ENCODE assay signal across 8 cellular contexts in the genomic region with DNA sequence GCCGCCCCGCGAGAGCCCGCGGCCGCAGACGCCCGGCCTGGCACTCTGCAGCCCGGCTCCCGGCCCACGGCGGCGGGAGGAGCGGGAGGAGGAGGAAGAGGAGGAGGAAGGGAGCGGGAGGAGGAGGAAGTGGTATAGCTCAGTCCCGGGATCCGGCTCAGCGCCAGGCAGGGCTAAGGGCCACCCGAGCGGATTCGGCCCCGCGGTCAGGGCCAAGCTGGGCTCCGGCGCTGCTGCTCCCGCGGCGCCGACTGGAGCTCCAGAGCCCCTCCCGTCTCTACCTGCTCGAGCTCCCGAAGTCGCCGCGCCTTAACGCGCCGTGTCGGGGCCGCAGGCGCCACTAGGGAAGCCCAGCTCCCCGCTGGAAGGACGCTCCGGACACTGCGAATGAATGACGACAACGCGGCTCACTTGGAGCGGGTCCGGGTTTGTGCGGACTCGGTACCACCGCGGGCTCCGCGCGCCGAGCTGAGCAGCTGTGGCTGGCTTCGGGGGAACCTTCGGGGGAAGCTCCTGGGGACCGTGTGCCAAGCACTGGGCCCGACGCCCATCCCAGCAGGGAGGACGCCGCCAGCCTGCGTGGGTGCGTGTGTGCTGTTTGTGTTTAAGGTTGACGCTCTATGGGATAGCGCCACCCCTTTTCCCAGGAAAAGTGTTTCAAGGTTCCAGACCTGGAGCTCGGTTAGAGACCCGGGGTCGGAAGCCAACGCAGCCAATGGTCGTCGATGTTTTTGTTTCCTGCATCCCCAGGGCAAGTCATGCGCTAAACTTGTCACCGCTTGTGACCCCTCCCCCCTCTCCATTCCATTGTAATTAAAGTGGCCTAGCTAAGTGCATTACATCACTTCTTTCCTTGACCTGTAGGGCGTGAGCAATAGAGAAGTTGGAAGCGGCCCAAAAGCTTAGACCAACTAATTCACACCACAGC. TPM values are rescaled to one million over a fixed set of nuclear protein-coding genes. Genes with fewer than 3 reads are reported as not detected.
DNase-seq lines count a peak whose midpoint lies in the region; ATAC-seq and TF ChIP-seq lines count a peak whose summit lies in the region.

Gene TBC1D9 (minus strand): TSS at position 94 of the 928 bp plus-strand sequence. CDS start 340 bp downstream, outside the sequence.

- H3K36me3 Mint-ChIP-seq in activated B cell treated with CpG ODN at 0.5 μM for 24 hours (ENCODE audit: low read depth): peaks cover 27% of the 10 kb centered on the region

- H3K4me1 ChIP-seq in BLaER1 treated with 17β-estradiol and CSF1 and Interleukin-3, amounts not matched to agents 10 nM and 100 nM: peaks cover 0 to 29% (median 10%) of the 10 kb centered on the region in 10 experiments; a peak in 11 of 20 replicates
- H3K4me1 ChIP-seq in esophagus squamous epithelium (peaks cover 2 to 42% (median 6%) of the 10 kb centered on the region in 3 donors), tibial artery (peaks cover 0 to 11% (median 4%) of the 10 kb centered on the region in 4 donors)

- CTCF ChIA-PET in activated B cell treated with CpG ODN at 0.5 μM for 24 hours (lab: Charles Lee): interaction anchor here (0.7 to 2.0 kb wide), 16 partner anchors 12 to 397 kb away, joined by 3 to 27 read pairs (median 4); partner anchors contain the start of gene SCOC

- H3K9me3 ChIP-seq in BLaER1 treated with 17β-estradiol and CSF1 and Interleukin-3, amounts not matched to agents 10 nM and 100 nM (replicated peaks in 1 of 11): peaks cover 11 to 19% (median 16%) of the 10 kb centered on the region in 11 experiments
- H3K9me3 ChIP-seq in esophagus squamous epithelium: no peaks in the 10 kb centered on the region
- no peaks in the 10 kb centered on the region for H3K9me3 ChIP-seq in tibial artery

- H4K20me1 ChIP-seq in BLaER1 treated with 17β-estradiol and CSF1 and Interleukin-3, amounts not matched to agents 10 nM and 100 nM: peaks cover 0 to 7% (median 0%) of the 10 kb centered on the region in 11 experiments; a peak in 2 of 22 replicates

- H3K4me3 Mint-ChIP-seq in activated B cell treated with CpG ODN at 0.5 μM for 24 hours: peak within 1 kb of the TSS; percentile 89

- peaks cover 0 to 10% (median 0%) of the 10 kb centered on the region in 11 experiments; a peak in 5 of 22 replicates for H3K27me3 ChIP-seq in BLaER1 treated with 17β-estradiol and CSF1 and Interleukin-3, amounts not matched to agents 10 nM and 100 nM
- peaks cover 0 to 4% (median 0%) of the 10 kb centered on the region in 4 donors for H3K27me3 ChIP-seq in esophagus squamous epithelium
- no peaks in the 10 kb centered on the region for H3K27me3 ChIP-seq in tibial artery

- peak within 1 kb of the TSS; percentile 67 to 80 (median 72) for H3K4me3 ChIP-seq in BLaER1 treated with 17β-estradiol and CSF1 and Interleukin-3, amounts not matched to agents 10 nM and 100 nM
- peak within 1 kb of the TSS; percentile 73 to 89 (median 85) for H3K4me3 ChIP-seq in esophagus squamous epithelium
- peak within 1 kb of the TSS; percentile 68 to 77 for H3K4me3 ChIP-seq in tibial artery

- no peaks in the 10 kb centered on the region for H3K27me3 Mint-ChIP-seq in activated B cell treated with CpG ODN at 0.5 μM for 24 hours

- H3K4me2 ChIP-seq in BLaER1 treated with 17β-estradiol and CSF1 and Interleukin-3, amounts not matched to agents 10 nM and 100 nM: peak within 1 kb of the TSS; percentile 55 to 86 (median 78)

- WGBS in esophagus squamous epithelium, 2 donors: 0% methylated on average over 17 to 19 of the region's 79 CpGs

- peak within 1 kb of the TSS; percentile 71 to 90 (median 80) for H3K9ac ChIP-seq in BLaER1 treated with 17β-estradiol and CSF1 and Interleukin-3, amounts not matched to agents 10 nM and 100 nM

- no peaks in the 10 kb centered on the region for H3K36me3 ChIP-seq in BLaER1 treated with 17β-estradiol and CSF1 and Interleukin-3, amounts not matched to agents 10 nM and 100 nM
- H3K36me3 ChIP-seq in esophagus squamous epithelium (no peaks in the 10 kb centered on the region), tibial artery (no peaks in the 10 kb centered on the region)

- POLR2A ChIA-PET in activated B cell treated with CpG ODN at 0.5 μM for 24 hours (lab: Charles Lee): interaction anchor here (0.6 to 3.2 kb wide), 30 partner anchors 9 to 383 kb away, joined by 3 to 92 read pairs (median 4); partner anchors contain the start of gene SCOC

- peak in 3 of 4 donors; percentile 13 to 65 (median 13) for TF ChIP-seq POLR2A in esophagus squamous epithelium (IDR thresholded peaks at IDR 0.05)

- ATAC-seq in GM18870 (IDR thresholded peaks at IDR 0.05; ENCODE audit: unreplicated experiment): peak; percentile 30
- ATAC-seq in HG03095 (IDR thresholded peaks at IDR 0.05; ENCODE audit: unreplicated experiment): peak; percentile 45
- peak; percentile 48 for ATAC-seq in activated B cell treated with CpG ODN at 0.5 μM for 24 hours (ENCODE audit: low read depth)

- peak within 1 kb of the TSS; percentile 94 for H3K27ac Mint-ChIP-seq in activated B cell treated with CpG ODN at 0.5 μM for 24 hours

- DNase-seq in NCI-H2107 (lab: John Stamatoyannopoulos, UW) (peak; percentile 46), activated B cell treated with CpG ODN at 0.5 μM for 24 hours (peak; percentile 70), esophagus squamous epithelium (lab: John Stamatoyannopoulos, UW) (peak; percentile 20), midbrain (lab: John Stamatoyannopoulos, UW) (peak; percentile 40), tibial artery (peak; percentile 81 to 83)

- H3K4me1 Mint-ChIP-seq in activated B cell treated with CpG ODN at 0.5 μM for 24 hours: peaks cover 62% of the 10 kb centered on the region

- TF ChIP-seq CTCF in activated B cell treated with CpG ODN at 0.5 μM for 24 hours (IDR thresholded peaks at IDR 0.05): no peak
- peak in 2 of 6 experiments; percentile 15 to 29 for TF ChIP-seq CTCF in esophagus squamous epithelium (IDR thresholded peaks at IDR 0.05)
- no peak for TF ChIP-seq CTCF in tibial artery (IDR thresholded peaks at IDR 0.05)

- H3K27ac ChIP-seq in BLaER1 treated with 17β-estradiol and CSF1 and Interleukin-3, amounts not matched to agents 10 nM and 100 nM: peak within 1 kb of the TSS; percentile 48 to 94 (median 75)
- H3K27ac ChIP-seq in esophagus squamous epithelium (peak within 1 kb of the TSS; percentile 93 to 97 (median 96)), tibial artery (peak within 1 kb of the TSS; percentile 81 to 91)

- H3K9me3 Mint-ChIP-seq in activated B cell treated with CpG ODN at 0.5 μM for 24 hours: no peaks in the 10 kb centered on the region

- intact Hi-C loops in activated B cell treated with CpG ODN at 0.5 μM for 24 hours (cut with micrococcal nuclease) (loop anchor here (1.0 to 5.0 kb wide), 5 partner anchors 35 to 1304 kb away; partner anchors contain the start of genes ELMOD2 and RAB33B), esophagus squamous epithelium (cut with DNase I) (no loop called here), tibial artery (cut with DNase I; ENCODE audit: low total_unique reads) (no loop called here)

RNA-seq across cellular contexts. Expression of gene TBC1D9, which starts in this region (rescaled TPM):
- total RNA-seq in activated B cell treated with CpG ODN at 0.5 μM for 24 hours (37.9 and 46.0 TPM in 2 replicates), esophagus squamous epithelium (10 to 100 TPM in 2 of 4 donors, 1 to 10 TPM in 2; 8.6 to 21.0 (median 11.5) TPM)

Comparison
In these comparisons a context has a peak if more than half of its experiments do, and no peak if none do; other contexts are left out.
1. Peak in every context shown above with its lines: DNase-seq, ATAC-seq, H3K4me3 ChIP-seq and H3K27ac ChIP-seq.
2. DNase-seq: peak in every context shown above with its lines; median percentile 82 in tibial artery; 70 in activated B cell treated with CpG ODN at 0.5 μM for 24 hours; 46 in NCI-H2107; 40 in midbrain; 20 in esophagus squamous epithelium.